22 cellular contexts compared by ENCODE assay signal in genomic region chr13:81381560-81381959, GRCh38.
"Had no signal": no experiment of that assay in that cellular context is flagged by ENCODE, and none has a peak within 500 bp of the region (broad histone marks: within the 10 kb centered on the region; RNA-seq: fewer than 3 reads in every experiment).

No MANE protein-coding gene starts in this region.

- H3K4me1 ChIP-seq: body of pancreas, gastrocnemius medialis, prostate gland, spleen, upper lobe of left lung had no signal

- H3K9me3 ChIP-seq: body of pancreas, gastrocnemius medialis, prostate gland, thoracic aorta, upper lobe of left lung had no signal

- FAIRE-seq: islet of Langerhans had no signal

- DNase-seq: activated CD4-positive, alpha-beta T cell treated with anti-CD3 and anti-CD28 coated beads, Interleukin-2, amount 10 ng/mL, durations not matched to agents 7 days and 5 days; activated CD4-positive, CD25-positive, alpha-beta regulatory T cell treated with anti-CD3 and anti-CD28 coated beads, Interleukin-2, amount 50 U/mL, for 72 hours; activated CD8-positive, alpha-beta T cell treated with anti-CD3 and anti-CD28 coated beads for 36 hours; activated gamma-delta T cell; activated naive CD4-positive, alpha-beta T cell treated with anti-CD3 and anti-CD28 coated beads, Interleukin-2, amount 50 U/mL, for 16 hours; anterior cingulate cortex; body of pancreas; dermis blood vessel endothelial cell; effector CD8-positive, alpha-beta T cell; gastrocnemius medialis; head of caudate nucleus; left cardiac atrium; spleen; stimulated activated CD4-positive, alpha-beta T cell treated with anti-CD3 and anti-CD28 coated beads, Interleukin-4, amount 100 ng/mL, for 24 hours; stimulated activated naive CD4-positive, alpha-beta T cell treated with Interleukin-2 at 50 U/mL for 16 hours; upper lobe of left lung; WERI-Rb-1 had no signal

- H3K4me3 ChIP-seq: body of pancreas, gastrocnemius medialis, prostate gland, spleen, thoracic aorta, upper lobe of left lung had no signal

- H3K36me3 ChIP-seq: gastrocnemius medialis, prostate gland, spleen, thoracic aorta, upper lobe of left lung, WERI-Rb-1 had no signal

- H3K27me3 ChIP-seq: body of pancreas, gastrocnemius medialis, spleen, upper lobe of left lung had no signal

- ATAC-seq: activated CD8-positive, alpha-beta T cell treated with anti-CD3 and anti-CD28 coated beads for 36 hours; body of pancreas; esophagus mucosa; gastrocnemius medialis; left cardiac atrium; natural killer cell treated with Interleukin-12 subunit alpha and Interleukin-12 subunit beta and Interleukin-15 and Interleukin-18, amount 100 ng/mL, for 72 hours had no signal

- H3K27ac ChIP-seq: body of pancreas, gastrocnemius medialis, prostate gland, spleen, thoracic aorta, upper lobe of left lung, WERI-Rb-1 had no signal
